1 cellular context compared by ENCODE assay signal in the genomic region with DNA sequence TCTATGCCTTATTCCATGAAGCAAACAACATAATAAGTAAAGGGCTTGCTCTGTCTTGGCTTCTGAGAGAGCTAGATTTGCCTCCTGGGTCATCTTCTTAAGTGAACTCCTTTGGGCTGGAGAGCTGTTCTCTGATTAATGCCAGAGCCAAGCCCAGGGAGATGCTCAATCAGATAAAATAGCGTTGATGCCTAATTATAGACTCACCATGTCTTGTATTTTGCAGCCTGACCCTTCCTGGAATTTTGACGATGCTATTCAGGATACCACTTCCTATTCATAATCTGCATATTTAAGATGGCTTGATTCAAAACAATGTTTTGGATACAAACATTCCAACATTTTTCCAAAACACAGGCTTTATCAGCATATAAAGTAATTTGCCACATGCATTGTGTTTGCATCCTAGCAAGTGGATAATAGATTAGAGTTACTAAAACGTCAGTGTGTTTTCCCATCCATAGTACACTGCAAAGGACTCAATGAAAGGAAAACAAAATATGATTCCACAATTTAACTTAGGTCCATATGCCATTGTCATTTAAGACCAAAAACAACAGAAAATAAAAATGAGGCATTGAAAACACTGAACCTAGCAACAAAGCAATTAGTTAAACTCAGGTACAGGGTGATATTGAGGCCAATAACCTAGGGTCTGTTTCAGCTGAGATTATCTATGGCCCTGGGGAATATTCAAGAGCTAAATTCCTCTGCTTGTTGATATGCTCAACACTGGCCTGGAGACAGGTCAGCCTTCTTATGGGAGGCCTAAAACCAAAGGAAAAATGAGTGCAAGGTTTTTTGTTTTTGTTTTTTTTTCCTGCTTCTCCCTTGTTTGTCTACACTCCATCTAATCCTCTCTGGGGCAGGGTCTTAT.
TF ChIP-seq lines count a peak whose summit lies in the region.

No MANE protein-coding gene starts in this region.

TF ChIP-seq in SK-N-SH, 30 proteins besides CTCF, POLR2A, EP300 and RAD21 (continued from another document):
- no peak for TF ChIP-seq REST (IDR thresholded peaks at IDR 0.05; ENCODE audit: low read depth, low read length)
- no peak for TF ChIP-seq IRF3 (IDR thresholded peaks at IDR 0.05; ENCODE audit: low read depth, low read length)
- no peak for TF ChIP-seq TEAD4 (IDR thresholded peaks at IDR 0.05; ENCODE audit: borderline replicate concordance, insufficient read depth)
- TF ChIP-seq JUND (IDR thresholded peaks at IDR 0.05), result 0 out of 2 replicates have a peak, but pooled peaks have one; percentile 5
- no peak for TF ChIP-seq TAF1 (IDR thresholded peaks at IDR 0.05; ENCODE audit: borderline replicate concordance, low read depth, low read length)
- 0 out of 2 replicates have a peak, but pooled peaks have one; percentile 26 for TF ChIP-seq RXRA (IDR thresholded peaks at IDR 0.05; ENCODE audit: borderline replicate concordance, low read depth)
- TF ChIP-seq TCF12 (IDR thresholded peaks at IDR 0.05), result peak; percentile 58
- no peak for TF ChIP-seq FOXM1 (IDR thresholded peaks at IDR 0.05; ENCODE audit: low read depth)
